Comparison of ENCODE assay signal across 1 cellular context in genomic region chr2:86623549-86624547, GRCh38.
A peak's percentile ranks its signal among the peaks of the same experiment; 100 is the strongest.
TF ChIP-seq lines count a peak whose summit lies in the region.

Gene RNF103, minus strand, starts transcription at chr2:86623865. Its CDS starts 979 bp downstream, at chr2:86622886.

TF ChIP-seq in K562, 482 proteins besides CTCF, POLR2A, EP300 and RAD21 (continued from another document and continues in another):
- TF ChIP-seq PREB (CRISPR knock-in tag; IDR thresholded peaks at IDR 0.05) = no peak
- TF ChIP-seq ZNF583 (CRISPR knock-in tag; IDR thresholded peaks at IDR 0.05) = 0 out of 2 replicates have a peak, but pooled peaks have one; percentile 18
- no peak for TF ChIP-seq ZNF830 (CRISPR knock-in tag; IDR thresholded peaks at IDR 0.05)
- TF ChIP-seq, protein P1, sequence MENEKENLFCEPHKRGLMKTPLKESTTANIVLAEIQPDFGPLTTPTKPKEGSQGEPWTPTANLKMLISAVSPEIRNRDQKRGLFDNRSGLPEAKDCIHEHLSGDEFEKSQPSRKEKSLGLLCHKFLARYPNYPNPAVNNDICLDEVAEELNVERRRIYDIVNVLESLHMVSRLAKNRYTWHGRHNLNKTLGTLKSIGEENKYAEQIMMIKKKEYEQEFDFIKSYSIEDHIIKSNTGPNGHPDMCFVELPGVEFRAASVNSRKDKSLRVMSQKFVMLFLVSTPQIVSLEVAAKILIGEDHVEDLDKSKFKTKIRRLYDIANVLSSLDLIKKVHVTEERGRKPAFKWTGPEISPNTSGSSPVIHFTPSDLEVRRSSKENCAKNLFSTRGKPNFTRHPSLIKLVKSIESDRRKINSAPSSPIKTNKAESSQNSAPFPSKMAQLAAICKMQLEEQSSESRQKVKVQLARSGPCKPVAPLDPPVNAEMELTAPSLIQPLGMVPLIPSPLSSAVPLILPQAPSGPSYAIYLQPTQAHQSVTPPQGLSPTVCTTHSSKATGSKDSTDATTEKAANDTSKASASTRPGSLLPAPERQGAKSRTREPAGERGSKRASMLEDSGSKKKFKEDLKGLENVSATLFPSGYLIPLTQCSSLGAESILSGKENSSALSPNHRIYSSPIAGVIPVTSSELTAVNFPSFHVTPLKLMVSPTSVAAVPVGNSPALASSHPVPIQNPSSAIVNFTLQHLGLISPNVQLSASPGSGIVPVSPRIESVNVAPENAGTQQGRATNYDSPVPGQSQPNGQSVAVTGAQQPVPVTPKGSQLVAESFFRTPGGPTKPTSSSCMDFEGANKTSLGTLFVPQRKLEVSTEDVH (IDR thresholded peaks at IDR 0.05; ENCODE audit: low read depth, partially characterized antibody) = no peak
- TF ChIP-seq SNIP1 (IDR thresholded peaks at IDR 0.05; ENCODE audit: low read depth) = no peak
- no peak for TF ChIP-seq ZNF347 (CRISPR knock-in tag; IDR thresholded peaks at IDR 0.05; ENCODE audit: low read depth)
- TF ChIP-seq POLR2B (IDR thresholded peaks at IDR 0.05; ENCODE audit: low read depth, partially characterized antibody) = peak; percentile 68
- TF ChIP-seq NR3C1 (CRISPR knock-in tag; IDR thresholded peaks at IDR 0.05) = no peak
- no peak for TF ChIP-seq ZBTB5 (IDR thresholded peaks at IDR 0.05)
- no peak for TF ChIP-seq MAFK (IDR thresholded peaks at IDR 0.05; ENCODE audit: low read length)
- no peak for TF ChIP-seq RBM34 (IDR thresholded peaks at IDR 0.05; ENCODE audit: borderline replicate concordance, insufficient read depth, low read length)
- TF ChIP-seq PCBP1 (IDR thresholded peaks at IDR 0.05; ENCODE audit: low read depth, low read length, poor library complexity, severe bottlenecking) = no peak
- TF ChIP-seq ZNF274 (IDR thresholded peaks at IDR 0.05; ENCODE audit: borderline replicate concordance, low read depth, low read length) = no peak
- no peak for TF ChIP-seq ZNF384 (IDR thresholded peaks at IDR 0.05; ENCODE audit: low read depth, low read length)
- TF ChIP-seq LEF1 (IDR thresholded peaks at IDR 0.05) = no peak
- TF ChIP-seq MAZ (CRISPR knock-in tag; conservative IDR thresholded peaks at IDR 0.05 in 1 of 2, IDR thresholded peaks at IDR 0.05 in 1 of 2) = peak; percentile 78 to 92
- no peak for TF ChIP-seq HNRNPH1 (optimal IDR thresholded peaks at IDR 0.05; ENCODE audit: low read depth, low read length)
- peak; percentile 30 for TF ChIP-seq U2AF1 (optimal IDR thresholded peaks at IDR 0.05; ENCODE audit: low read depth, low read length)
- TF ChIP-seq, protein P2, sequence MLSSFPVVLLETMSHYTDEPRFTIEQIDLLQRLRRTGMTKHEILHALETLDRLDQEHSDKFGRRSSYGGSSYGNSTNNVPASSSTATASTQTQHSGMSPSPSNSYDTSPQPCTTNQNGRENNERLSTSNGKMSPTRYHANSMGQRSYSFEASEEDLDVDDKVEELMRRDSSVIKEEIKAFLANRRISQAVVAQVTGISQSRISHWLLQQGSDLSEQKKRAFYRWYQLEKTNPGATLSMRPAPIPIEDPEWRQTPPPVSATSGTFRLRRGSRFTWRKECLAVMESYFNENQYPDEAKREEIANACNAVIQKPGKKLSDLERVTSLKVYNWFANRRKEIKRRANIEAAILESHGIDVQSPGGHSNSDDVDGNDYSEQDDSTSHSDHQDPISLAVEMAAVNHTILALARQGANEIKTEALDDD (IDR thresholded peaks at IDR 0.05) = no peak
- TF ChIP-seq NELFE (IDR thresholded peaks at IDR 0.05; ENCODE audit: insufficient read depth, insufficient read length) = no peak
- no peak for TF ChIP-seq NCOA2 (IDR thresholded peaks at IDR 0.05; ENCODE audit: partially characterized antibody in 2 of 2)
- TF ChIP-seq KDM4B (IDR thresholded peaks at IDR 0.05; ENCODE audit: borderline replicate concordance in 2 of 2, low read depth in 1 of 2) = no peak
- no peak for TF ChIP-seq ZNF184 (CRISPR knock-in tag; IDR thresholded peaks at IDR 0.05)
- no peak for TF ChIP-seq ZNF511 (CRISPR knock-in tag; IDR thresholded peaks at IDR 0.05)
- peak; percentile 83 for TF ChIP-seq RBFOX2 (IDR thresholded peaks at IDR 0.05; ENCODE audit: low read depth, low read length)
- no peak for TF ChIP-seq CC2D1A (IDR thresholded peaks at IDR 0.05)
- TF ChIP-seq BMI1 (IDR thresholded peaks at IDR 0.05; ENCODE audit: low read length) = no peak
- TF ChIP-seq SNAPC5 (CRISPR knock-in tag; IDR thresholded peaks at IDR 0.05) = no peak
- TF ChIP-seq NFIX (CRISPR knock-in tag; IDR thresholded peaks at IDR 0.05; ENCODE audit: low read depth) = no peak
- no peak for TF ChIP-seq ZNF444 (CRISPR knock-in tag; IDR thresholded peaks at IDR 0.05)
- TF ChIP-seq ZNF143 (CRISPR knock-in tag; IDR thresholded peaks at IDR 0.05) = no peak
- peak in 1 of 2 experiments; percentile 41; a peak in 1 of 4 replicates for TF ChIP-seq SRF (CRISPR knock-in tag; IDR thresholded peaks at IDR 0.05)
- TF ChIP-seq FOXO4 (CRISPR knock-in tag; IDR thresholded peaks at IDR 0.05) = no peak
- TF ChIP-seq EGR1 (conservative IDR thresholded peaks at IDR 0.05) = peak; percentile 90
- no peak for TF ChIP-seq ILF3 (IDR thresholded peaks at IDR 0.05; ENCODE audit: borderline replicate concordance)
- no peak for TF ChIP-seq ZNF324 (CRISPR knock-in tag; IDR thresholded peaks at IDR 0.05)
- peak; percentile 46 for TF ChIP-seq PRDM10 (IDR thresholded peaks at IDR 0.05; ENCODE audit: partially characterized antibody)
- no peak for TF ChIP-seq ZNF224 (CRISPR knock-in tag; IDR thresholded peaks at IDR 0.05)
- TF ChIP-seq, protein P3, sequence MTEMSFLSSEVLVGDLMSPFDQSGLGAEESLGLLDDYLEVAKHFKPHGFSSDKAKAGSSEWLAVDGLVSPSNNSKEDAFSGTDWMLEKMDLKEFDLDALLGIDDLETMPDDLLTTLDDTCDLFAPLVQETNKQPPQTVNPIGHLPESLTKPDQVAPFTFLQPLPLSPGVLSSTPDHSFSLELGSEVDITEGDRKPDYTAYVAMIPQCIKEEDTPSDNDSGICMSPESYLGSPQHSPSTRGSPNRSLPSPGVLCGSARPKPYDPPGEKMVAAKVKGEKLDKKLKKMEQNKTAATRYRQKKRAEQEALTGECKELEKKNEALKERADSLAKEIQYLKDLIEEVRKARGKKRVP (CRISPR knock-in tag; IDR thresholded peaks at IDR 0.05) = no peak
- no peak for TF ChIP-seq ZNF699 (CRISPR knock-in tag; IDR thresholded peaks at IDR 0.05; ENCODE audit: insufficient replicate concordance)
- TF ChIP-seq NFIC (IDR thresholded peaks at IDR 0.05) = no peak; the same call in 1 of the 2 replicates
- no peak for TF ChIP-seq C11orf30 (IDR thresholded peaks at IDR 0.05; ENCODE audit: low read depth)
- TF ChIP-seq POLR2G (IDR thresholded peaks at IDR 0.05; ENCODE audit: low read depth, low read length) = peak; percentile 91
- TF ChIP-seq BRCA1 (IDR thresholded peaks at IDR 0.05) = no peak
- no peak for TF ChIP-seq BRCA1 (CRISPR knock-in tag; IDR thresholded peaks at IDR 0.05)
- TF ChIP-seq RBM15 (IDR thresholded peaks at IDR 0.05; ENCODE audit: insufficient read depth, low read length) = no peak
- no peak for TF ChIP-seq SMARCE1 (IDR thresholded peaks at IDR 0.05)
- TF ChIP-seq, protein P4, sequence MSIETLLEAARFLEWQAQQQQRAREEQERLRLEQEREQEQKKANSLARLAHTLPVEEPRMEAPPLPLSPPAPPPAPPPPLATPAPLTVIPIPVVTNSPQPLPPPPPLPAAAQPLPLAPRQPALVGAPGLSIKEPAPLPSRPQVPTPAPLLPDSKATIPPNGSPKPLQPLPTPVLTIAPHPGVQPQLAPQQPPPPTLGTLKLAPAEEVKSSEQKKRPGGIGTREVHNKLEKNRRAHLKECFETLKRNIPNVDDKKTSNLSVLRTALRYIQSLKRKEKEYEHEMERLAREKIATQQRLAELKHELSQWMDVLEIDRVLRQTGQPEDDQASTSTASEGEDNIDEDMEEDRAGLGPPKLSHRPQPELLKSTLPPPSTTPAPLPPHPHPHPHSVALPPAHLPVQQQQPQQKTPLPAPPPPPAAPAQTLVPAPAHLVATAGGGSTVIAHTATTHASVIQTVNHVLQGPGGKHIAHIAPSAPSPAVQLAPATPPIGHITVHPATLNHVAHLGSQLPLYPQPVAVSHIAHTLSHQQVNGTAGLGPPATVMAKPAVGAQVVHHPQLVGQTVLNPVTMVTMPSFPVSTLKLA (conservative IDR thresholded peaks at IDR 0.05) = 0 out of 4 replicates have a peak, but pooled peaks of 1 of the 2 experiments have one; percentile 28
- no peak for TF ChIP-seq POU5F1 (IDR thresholded peaks at IDR 0.05; ENCODE audit: borderline replicate concordance, low read depth, low read length, partially characterized antibody)
- no peak for TF ChIP-seq GTF2A2 (tag; IDR thresholded peaks at IDR 0.05)
- no peak for TF ChIP-seq MECOM (CRISPR knock-in tag; IDR thresholded peaks at IDR 0.05)
- TF ChIP-seq ZNF282 (CRISPR knock-in tag; IDR thresholded peaks at IDR 0.05) = no peak
- no peak for TF ChIP-seq MAFF (IDR thresholded peaks at IDR 0.05; ENCODE audit: low read length)
- peak; percentile 56 for TF ChIP-seq TAF1 (IDR thresholded peaks at IDR 0.05; ENCODE audit: control insufficient read depth, extremely low read depth, insufficient read depth, low read length, severe bottlenecking)
- peak; percentile 80 for TF ChIP-seq TBP (optimal IDR thresholded peaks at IDR 0.05; ENCODE audit: low read depth, low read length)
